Comparison of ENCODE assay signal across 9 cellular contexts in genomic region chr14:61476737-61477410, GRCh38.
A peak's percentile ranks its signal among the peaks of the same experiment; 100 is the strongest.
DNase-seq lines count a peak whose midpoint lies in the region; ATAC-seq and TF ChIP-seq lines count a peak whose summit lies in the region.
"Had no signal": no experiment of that assay in that cellular context is flagged by ENCODE, and none has a peak within 500 bp of the region (broad histone marks: within the 10 kb centered on the region; RNA-seq: fewer than 3 reads in every experiment).

No MANE protein-coding gene starts in this region.

- ATAC-seq in lower lobe of right lung: peak; percentile 86 to 90

- intact Hi-C loops in lower lobe of right lung (cut with DNase I): loop anchor here (5.0 to 10.0 kb wide), 2 partner anchors 48 to 240 kb away; no protein-coding TSS in a partner anchor

- H3K36me3 ChIP-seq in lower lobe of right lung (no peaks in the 10 kb centered on the region), subcutaneous abdominal adipose tissue (ENCODE audit: control insufficient read depth in 5 of 5, insufficient read depth in 5 of 5, low read length in 5 of 5) (peaks cover 0 to 7% (median 0%) of the 10 kb centered on the region in 5 donors)

- H3K27ac ChIP-seq in lower lobe of right lung (peak overlapping the region; percentile 83), subcutaneous abdominal adipose tissue (ENCODE audit: low read depth, low read length) (peak overlapping the region; percentile 82)
- H3K27ac ChIP-seq: 22Rv1 had no signal

- peak overlapping the region; percentile 38 to 66 (median 54) for H3K9ac ChIP-seq in subcutaneous abdominal adipose tissue (ENCODE audit: low read length in 5 of 5)

- no peak for TF ChIP-seq CTCF in cardiac fibroblast (IDR thresholded peaks at IDR 0.05; ENCODE audit: low read depth, low read length)
- no peak for TF ChIP-seq CTCF in lower lobe of right lung (IDR thresholded peaks at IDR 0.05)

- H3K4me3 ChIP-seq in cardiac fibroblast (replicated peaks in 1 of 2; ENCODE audit: low read depth in 2 of 2, low read length in 2 of 2) (peak overlapping the region in 1 of 2 donors; percentile 36), lower lobe of right lung (no peak overlapping the region), subcutaneous abdominal adipose tissue (ENCODE audit: low read depth in 1 of 5, low read length in 5 of 5) (peak overlapping the region in 3 of 5 donors; percentile 17 to 37 (median 36))

- H3K27me3 ChIP-seq in lower lobe of right lung (ENCODE audit: low read depth): no peaks in the 10 kb centered on the region
- H3K27me3 ChIP-seq in subcutaneous abdominal adipose tissue (ENCODE audit: control insufficient read depth in 5 of 5, insufficient read depth in 4 of 5, low read length in 5 of 5): no peaks in the 10 kb centered on the region

- peak in 3 of 4 experiments; percentile 12 to 24 (median 18) for DNase-seq in activated CD4-positive, CD25-positive, alpha-beta regulatory T cell (lab: John Stamatoyannopoulos, UW)
- no peak for DNase-seq in activated CD4-positive, CD25-positive, alpha-beta regulatory T cell treated with anti-CD3 and anti-CD28 coated beads, Interleukin-2, amount 50 U/mL, for 72 hours
- peak in 3 of 5 experiments; percentile 56 to 99 (median 91) for DNase-seq in T-helper 2 cell
- DNase-seq in cardiac fibroblast (ENCODE audit: low read depth in 2 of 2): peak; percentile 99
- DNase-seq in lower lobe of right lung: no peak
- DNase-seq in NK-92 treated with Interleukin-12 subunit alpha and Interleukin-12 subunit beta, amount 100 ng/mL, for 24 hours (lab: John Stamatoyannopoulos, UW): no peak
- no peak for DNase-seq in COR-L47 (lab: John Stamatoyannopoulos, UW)

- H3K4me1 ChIP-seq in lower lobe of right lung (peaks cover 89% of the 10 kb centered on the region), subcutaneous abdominal adipose tissue (ENCODE audit: control insufficient read depth in 5 of 5, insufficient read depth in 5 of 5, low read length in 5 of 5) (peaks cover 5 to 62% (median 44%) of the 10 kb centered on the region in 5 donors)

- H3K9me3 ChIP-seq in lower lobe of right lung: no peaks in the 10 kb centered on the region
- H3K9me3 ChIP-seq in subcutaneous abdominal adipose tissue (ENCODE audit: control insufficient read depth in 5 of 5, low read length in 5 of 5): no peaks in the 10 kb centered on the region

Comparison
In these comparisons a context has a peak if more than half of its experiments do, and no peak if none do; other contexts are left out.
1. DNase-seq: peak in activated CD4-positive, CD25-positive, alpha-beta regulatory T cell (3 of 4), T-helper 2 cell (3 of 5) and cardiac fibroblast (2 of 2); none in activated CD4-positive, CD25-positive, alpha-beta regulatory T cell treated with anti-CD3 and anti-CD28 coated beads, Interleukin-2, amount 50 U/mL, for 72 hours (single experiment), lower lobe of right lung (single experiment), NK-92 treated with Interleukin-12 subunit alpha and Interleukin-12 subunit beta, amount 100 ng/mL, for 24 hours (single experiment) and COR-L47 (single experiment).